28 cellular contexts compared by ENCODE assay signal in genomic region chr13:36173923-36174322, GRCh38. TPM values are rescaled to one million over a fixed set of nuclear protein-coding genes. Genes with fewer than 3 reads are reported as not detected.
"Had no signal": no experiment of that assay in that cellular context is flagged by ENCODE, and none has a peak within 500 bp of the region (broad histone marks: within the 10 kb centered on the region; RNA-seq: fewer than 3 reads in every experiment).

No MANE protein-coding gene starts in this region.

- H3K27ac ChIP-seq: coronary artery, dorsolateral prefrontal cortex, epithelial cell of prostate, esophagus squamous epithelium, gastrocnemius medialis, heart right ventricle, left lung, lower lobe of right lung had no signal

- H3K36me3 Mint-ChIP-seq: naive thymus-derived CD4-positive, alpha-beta T cell had no signal

- H3K4me3 Mint-ChIP-seq: naive thymus-derived CD4-positive, alpha-beta T cell had no signal

- H3K4me3 ChIP-seq: coronary artery, dorsolateral prefrontal cortex, esophagus squamous epithelium, gastrocnemius medialis, heart right ventricle, left lung, lower lobe of right lung had no signal

- H3K27me3 ChIP-seq: dorsolateral prefrontal cortex, gastrocnemius medialis, heart right ventricle, left lung had no signal

- H3K9me3 ChIP-seq: esophagus squamous epithelium, gastrocnemius medialis, left lung, lower lobe of right lung had no signal

- H3K27ac Mint-ChIP-seq: naive thymus-derived CD4-positive, alpha-beta T cell had no signal

- H3K36me3 ChIP-seq: esophagus squamous epithelium, gastrocnemius medialis, heart right ventricle, left lung, lower lobe of right lung had no signal

- DNase-seq: dermis blood vessel endothelial cell; dorsolateral prefrontal cortex; effector CD4-positive, alpha-beta T cell; effector memory CD4-positive, alpha-beta T cell; erythroblast; esophagus squamous epithelium; foreskin fibroblast; foreskin melanocyte; gastrocnemius medialis; glutamatergic neuron; head of caudate nucleus; heart right ventricle; hippocampal formation; left cardiac atrium; left lung; left ventricle myocardium superior; lower lobe of right lung; mesenchymal stem cell; midbrain; naive thymus-derived CD4-positive, alpha-beta T cell had no signal

- H3K4me1 ChIP-seq: esophagus squamous epithelium, gastrocnemius medialis, heart right ventricle, left lung, lower lobe of right lung had no signal

- H3K4me1 Mint-ChIP-seq: naive thymus-derived CD4-positive, alpha-beta T cell had no signal

- ATAC-seq: esophagus mucosa; gastrocnemius medialis; heart right ventricle; left cardiac atrium; left lung; left ventricle myocardium superior; lower lobe of right lung; naive thymus-derived CD4-positive, alpha-beta T cell had no signal

RNA-seq across cellular contexts. Expression of gene SOHLH2, which starts 40.4 kb away (rescaled TPM):
- total RNA-seq: esophagus squamous epithelium; kidney epithelial cell; left ventricle myocardium superior; lower leg skin; lower lobe of right lung; mesenteric fat pad; mononuclear cell; naive thymus-derived CD4-positive, alpha-beta T cell had no signal
- polyA plus RNA-seq: keratinocyte; naive thymus-derived CD4-positive, alpha-beta T cell had no signal

RNA-seq across cellular contexts. Expression of gene DCLK1, which starts 42.7 kb away (rescaled TPM):
- total RNA-seq: mononuclear cell; naive thymus-derived CD4-positive, alpha-beta T cell had no signal
- polyA plus RNA-seq: naive thymus-derived CD4-positive, alpha-beta T cell had no signal
